ENCODE assay signal across 8 cellular contexts in genomic region chr20:8853805-8854338, GRCh38.
DNase-seq lines count a peak whose midpoint lies in the region; ATAC-seq and TF ChIP-seq lines count a peak whose summit lies in the region.

No MANE protein-coding gene starts in this region.

- no peaks in the 10 kb centered on the region for H3K27me3 ChIP-seq in RWPE2 (ENCODE audit: insufficient read depth, poor library complexity, severe bottlenecking)

- no peak overlapping the region for H3K4me3 ChIP-seq in RWPE2 (ENCODE audit: severe bottlenecking)

- no peaks in the 10 kb centered on the region for H3K9me3 Mint-ChIP-seq in natural killer cell
- no peaks in the 10 kb centered on the region for H3K9me3 Mint-ChIP-seq in natural killer cell treated with Interleukin-12 subunit alpha and Interleukin-12 subunit beta and Interleukin-15 and Interleukin-18, amount 100 ng/mL, for 72 hours

- H3K36me3 ChIP-seq in RWPE2 (ENCODE audit: low read depth), result no peaks in the 10 kb centered on the region

- H3K27ac Mint-ChIP-seq in natural killer cell, result no peak overlapping the region
- no peak overlapping the region for H3K27ac Mint-ChIP-seq in natural killer cell treated with Interleukin-12 subunit alpha and Interleukin-12 subunit beta and Interleukin-15 and Interleukin-18, amount 100 ng/mL, for 72 hours

- peak; percentile 57 to 82 (median 70) for ATAC-seq in natural killer cell
- ATAC-seq in natural killer cell treated with Interleukin-12 subunit alpha and Interleukin-12 subunit beta and Interleukin-15 and Interleukin-18, amount 100 ng/mL, for 72 hours, result no peak
- ATAC-seq in HG02571 (IDR thresholded peaks at IDR 0.05; ENCODE audit: unreplicated experiment), result peak; percentile 79
- peak; percentile 91 for ATAC-seq in RWPE2 (ENCODE audit: low read depth)

- intact Hi-C loops in natural killer cell (cut with micrococcal nuclease), result no loop called here

- no peak for DNase-seq in natural killer cell
- DNase-seq in natural killer cell treated with Interleukin-12 subunit alpha and Interleukin-12 subunit beta and Interleukin-15 and Interleukin-18, amount 100 ng/mL, for 72 hours (ENCODE audit: low spot score), result no peak
- DNase-seq in MV-4-11 (lab: John Stamatoyannopoulos, UW), result peak; percentile 52
- DNase-seq in RWPE2 (ENCODE audit: low spot score), result no peak
- peak; percentile 3 for DNase-seq in epithelial cell of prostate (ENCODE audit: low read depth, low spot score)
- peak; percentile 62 for DNase-seq in middle frontal gyrus (ENCODE audit: extremely low spot score, low spot score)
- no peak for DNase-seq in activated CD4-positive, CD25-positive, alpha-beta regulatory T cell treated with anti-CD3 and anti-CD28 coated beads, Interleukin-2, amount 50 U/mL, for 72 hours

- no peaks in the 10 kb centered on the region for H3K4me1 Mint-ChIP-seq in natural killer cell
- peaks cover 0 to 2% of the 10 kb centered on the region in 2 donors for H3K4me1 Mint-ChIP-seq in natural killer cell treated with Interleukin-12 subunit alpha and Interleukin-12 subunit beta and Interleukin-15 and Interleukin-18, amount 100 ng/mL, for 72 hours (ENCODE audit: low read depth in 2 of 2)

- H3K27me3 Mint-ChIP-seq in natural killer cell (ENCODE audit: low read depth in 2 of 2), result no peaks in the 10 kb centered on the region
- H3K27me3 Mint-ChIP-seq in natural killer cell treated with Interleukin-12 subunit alpha and Interleukin-12 subunit beta and Interleukin-15 and Interleukin-18, amount 100 ng/mL, for 72 hours, result no peaks in the 10 kb centered on the region

- TF ChIP-seq CTCF in natural killer cell (IDR thresholded peaks at IDR 0.05) (peak; percentile 90), RWPE2 (IDR thresholded peaks at IDR 0.05; ENCODE audit: poor library complexity, severe bottlenecking) (peak; percentile 99)

- H3K27ac ChIP-seq in RWPE2 (ENCODE audit: poor library complexity, severe bottlenecking), result peak overlapping the region; percentile 81
- H3K27ac ChIP-seq in epithelial cell of prostate, result no peak overlapping the region

- no peaks in the 10 kb centered on the region for H3K9me3 ChIP-seq in RWPE2 (ENCODE audit: severe bottlenecking)

- no peak overlapping the region for H3K4me3 Mint-ChIP-seq in natural killer cell
- no peak overlapping the region for H3K4me3 Mint-ChIP-seq in natural killer cell treated with Interleukin-12 subunit alpha and Interleukin-12 subunit beta and Interleukin-15 and Interleukin-18, amount 100 ng/mL, for 72 hours

- no peaks in the 10 kb centered on the region for H3K36me3 Mint-ChIP-seq in natural killer cell
- H3K36me3 Mint-ChIP-seq in natural killer cell treated with Interleukin-12 subunit alpha and Interleukin-12 subunit beta and Interleukin-15 and Interleukin-18, amount 100 ng/mL, for 72 hours, result no peaks in the 10 kb centered on the region

- H3K4me1 ChIP-seq in RWPE2 (ENCODE audit: insufficient read depth, poor library complexity, severe bottlenecking), result peaks cover 15% of the 10 kb centered on the region

Comparison
In these comparisons a context has a peak if more than half of its experiments do, and no peak if none do; other contexts are left out.
1. ATAC-seq: peak in natural killer cell (3 of 3), HG02571 (single experiment) and RWPE2 (single experiment); none in natural killer cell treated with Interleukin-12 subunit alpha and Interleukin-12 subunit beta and Interleukin-15 and Interleukin-18, amount 100 ng/mL, for 72 hours (0 of 2).
2. DNase-seq: peak in MV-4-11 (single experiment), epithelial cell of prostate (single experiment) and middle frontal gyrus (single experiment); none in natural killer cell (single experiment), natural killer cell treated with Interleukin-12 subunit alpha and Interleukin-12 subunit beta and Interleukin-15 and Interleukin-18, amount 100 ng/mL, for 72 hours (single experiment), RWPE2 (single experiment) and activated CD4-positive, CD25-positive, alpha-beta regulatory T cell treated with anti-CD3 and anti-CD28 coated beads, Interleukin-2, amount 50 U/mL, for 72 hours (single experiment).